8 cellular contexts compared by ENCODE assay signal in genomic region chr19:5951338-5951861, GRCh38. TPM values are rescaled to one million over a fixed set of nuclear protein-coding genes. Genes with fewer than 3 reads are reported as not detected.
A peak's percentile ranks its signal among the peaks of the same experiment; 100 is the strongest.
DNase-seq lines count a peak whose midpoint lies in the region; ATAC-seq lines count a peak whose summit lies in the region.

No MANE protein-coding gene starts in this region.

- H3K27ac ChIP-seq in stomach smooth muscle (ENCODE audit: low read length) = peak overlapping the region; percentile 89

- no peaks in the 10 kb centered on the region for H3K36me3 ChIP-seq in stomach smooth muscle (ENCODE audit: control insufficient read depth in 2 of 2, insufficient read depth in 2 of 2, low read length in 2 of 2)

- H3K9me3 ChIP-seq in stomach smooth muscle (ENCODE audit: control insufficient read depth in 2 of 2, low read length in 2 of 2) = no peaks in the 10 kb centered on the region

- H3K27me3 ChIP-seq in stomach smooth muscle (ENCODE audit: control insufficient read depth in 1 of 2, insufficient read depth in 2 of 2, low read length in 2 of 2) = no peaks in the 10 kb centered on the region

- CTCF ChIA-PET in activated CD4-positive, alpha-beta T cell treated with anti-CD3 and anti-CD28 coated beads for 36 hours (lab: Charles Lee) = interaction anchor here (0.7 to 7.9 kb wide), 5 partner anchors 11 to 71 kb away, joined by 4 to 54 read pairs (median 6); no protein-coding TSS in a partner anchor
- CTCF ChIA-PET in activated CD4-positive, alpha-beta memory T cell treated with anti-CD3 and anti-CD28 coated beads, Interleukin-2, amount 10 ng/mL, durations not matched to agents 7 days and 5 days (lab: Charles Lee) = interaction anchor here (1.9 to 2.1 kb wide), 2 partner anchors 11 to 17 kb away, joined by 5 to 9 read pairs; no protein-coding TSS in a partner anchor

- H3K4me3 ChIP-seq in stomach smooth muscle (ENCODE audit: low read length in 2 of 2) = peak overlapping the region; percentile 14 to 49

- H3K4me3 Mint-ChIP-seq in activated CD4-positive, alpha-beta T cell treated with anti-CD3 and anti-CD28 coated beads for 36 hours = no peak overlapping the region
- H3K4me3 Mint-ChIP-seq in activated CD4-positive, alpha-beta memory T cell treated with anti-CD3 and anti-CD28 coated beads, Interleukin-2, amount 10 ng/mL, durations not matched to agents 7 days and 5 days = no peak overlapping the region

- POLR2A ChIA-PET in activated CD4-positive, alpha-beta T cell treated with anti-CD3 and anti-CD28 coated beads for 36 hours (lab: Charles Lee) = interaction anchor here (0.6 to 1.0 kb wide), 2 partner anchors 30 to 231 kb away, joined by 3 read pairs; partner anchors contain the start of gene CATSPERD
- POLR2A ChIA-PET in activated CD4-positive, alpha-beta memory T cell treated with anti-CD3 and anti-CD28 coated beads, Interleukin-2, amount 10 ng/mL, durations not matched to agents 7 days and 5 days (lab: Charles Lee) = interaction anchor here (1.2 to 4.9 kb wide), 3 partner anchors 11 to 48 kb away, joined by 6 to 25 read pairs (median 13); partner anchors contain the start of genes NDUFA11, RANBP3 and VMAC

- H3K9ac ChIP-seq in stomach smooth muscle (ENCODE audit: low read length in 2 of 2) = peak overlapping the region in 1 of 2 donors; percentile 60

- peaks cover 88% of the 10 kb centered on the region for H3K4me1 Mint-ChIP-seq in activated CD4-positive, alpha-beta T cell treated with anti-CD3 and anti-CD28 coated beads for 36 hours
- H3K4me1 Mint-ChIP-seq in activated CD4-positive, alpha-beta memory T cell treated with anti-CD3 and anti-CD28 coated beads, Interleukin-2, amount 10 ng/mL, durations not matched to agents 7 days and 5 days = peaks cover 83% of the 10 kb centered on the region

- intact Hi-C loops in activated CD4-positive, alpha-beta T cell treated with anti-CD3 and anti-CD28 coated beads for 36 hours (cut with DNase I, micrococcal nuclease) = loop anchor here (5.0 kb wide), 2 partner anchors 44 to 229 kb away; partner anchors contain the start of genes CATSPERD (in 1 of the 2) and LONP1 (in 1 of the 2)

- no peak for DNase-seq in activated CD4-positive, alpha-beta T cell treated with anti-CD3 and anti-CD28 coated beads for 36 hours
- no peak for DNase-seq in activated CD4-positive, alpha-beta T cell treated with anti-CD3 and anti-CD28 coated beads, Interleukin-2, amount 50 U/mL, for 4 hours
- DNase-seq in activated CD4-positive, alpha-beta memory T cell treated with anti-CD3 and anti-CD28 coated beads, Interleukin-2, amount 10 ng/mL, durations not matched to agents 7 days and 5 days = no peak
- DNase-seq in iPS-NIHi7 (ENCODE audit: extremely low spot score) (peak; percentile 68), NCI-H1105 treated with DMSO at 0.1 percent for 48 hours (lab: John Stamatoyannopoulos, UW) (no peak), HUDEP-2 (lab: John Stamatoyannopoulos, UW; ENCODE audit: unreplicated experiment in 76 of 76) (no peak), NCI-H345 (lab: John Stamatoyannopoulos, UW) (no peak)

- H3K27me3 Mint-ChIP-seq in activated CD4-positive, alpha-beta T cell treated with anti-CD3 and anti-CD28 coated beads for 36 hours = no peaks in the 10 kb centered on the region
- no peaks in the 10 kb centered on the region for H3K27me3 Mint-ChIP-seq in activated CD4-positive, alpha-beta memory T cell treated with anti-CD3 and anti-CD28 coated beads, Interleukin-2, amount 10 ng/mL, durations not matched to agents 7 days and 5 days

- H3K9me3 Mint-ChIP-seq in activated CD4-positive, alpha-beta T cell treated with anti-CD3 and anti-CD28 coated beads for 36 hours (ENCODE audit: low read depth) = no peaks in the 10 kb centered on the region
- H3K9me3 Mint-ChIP-seq in activated CD4-positive, alpha-beta memory T cell treated with anti-CD3 and anti-CD28 coated beads, Interleukin-2, amount 10 ng/mL, durations not matched to agents 7 days and 5 days = no peaks in the 10 kb centered on the region

- peaks cover 96% of the 10 kb centered on the region for H3K4me1 ChIP-seq in stomach smooth muscle (ENCODE audit: control insufficient read depth, insufficient read depth, low read length)

- H3K27ac Mint-ChIP-seq in activated CD4-positive, alpha-beta T cell treated with anti-CD3 and anti-CD28 coated beads for 36 hours = peak overlapping the region; percentile 98
- H3K27ac Mint-ChIP-seq in activated CD4-positive, alpha-beta memory T cell treated with anti-CD3 and anti-CD28 coated beads, Interleukin-2, amount 10 ng/mL, durations not matched to agents 7 days and 5 days = peak overlapping the region; percentile 92

- H3K36me3 Mint-ChIP-seq in activated CD4-positive, alpha-beta T cell treated with anti-CD3 and anti-CD28 coated beads for 36 hours (ENCODE audit: low read depth) = peaks cover 36% of the 10 kb centered on the region
- peaks cover 44% of the 10 kb centered on the region for H3K36me3 Mint-ChIP-seq in activated CD4-positive, alpha-beta memory T cell treated with anti-CD3 and anti-CD28 coated beads, Interleukin-2, amount 10 ng/mL, durations not matched to agents 7 days and 5 days (ENCODE audit: low read depth)

- no peak for ATAC-seq in activated CD4-positive, alpha-beta T cell treated with anti-CD3 and anti-CD28 coated beads for 36 hours

RNA-seq across cellular contexts. Expression of gene RANBP3, which starts 26.5 kb away (rescaled TPM):
- 100 to 1,000 TPM in 1 of 2 experiments, 10 to 100 TPM in 1; 85.5 to 103 TPM for total RNA-seq in activated CD4-positive, alpha-beta T cell treated with anti-CD3 and anti-CD28 coated beads for 36 hours
- 10 to 100 TPM; 78.1 to 85.1 TPM for total RNA-seq in activated CD4-positive, alpha-beta memory T cell treated with anti-CD3 and anti-CD28 coated beads, Interleukin-2, amount 10 ng/mL, durations not matched to agents 7 days and 5 days

RNA-seq across cellular contexts. Expression of gene CAPS, which starts 37.3 kb away (rescaled TPM):
- 1 to 10 TPM; 2.2 to 2.7 TPM for total RNA-seq in activated CD4-positive, alpha-beta T cell treated with anti-CD3 and anti-CD28 coated beads for 36 hours
- total RNA-seq in activated CD4-positive, alpha-beta memory T cell treated with anti-CD3 and anti-CD28 coated beads, Interleukin-2, amount 10 ng/mL, durations not matched to agents 7 days and 5 days = 10 to 100 TPM; 11.8 to 12.5 TPM

RNA-seq across cellular contexts. Expression of gene VMAC, which starts 46.7 kb away (rescaled TPM):
- total RNA-seq in activated CD4-positive, alpha-beta T cell treated with anti-CD3 and anti-CD28 coated beads for 36 hours = 1 to 10 TPM; 2.3 to 2.8 TPM
- 1 to 10 TPM; 7.6 to 7.9 TPM for total RNA-seq in activated CD4-positive, alpha-beta memory T cell treated with anti-CD3 and anti-CD28 coated beads, Interleukin-2, amount 10 ng/mL, durations not matched to agents 7 days and 5 days

RNA-seq across cellular contexts. Expression of gene NDUFA11, which starts 47.8 kb away (rescaled TPM):
- total RNA-seq in activated CD4-positive, alpha-beta T cell treated with anti-CD3 and anti-CD28 coated beads for 36 hours = 100 to 1,000 TPM; 175 to 213 TPM
- 100 to 1,000 TPM; 217 to 220 TPM for total RNA-seq in activated CD4-positive, alpha-beta memory T cell treated with anti-CD3 and anti-CD28 coated beads, Interleukin-2, amount 10 ng/mL, durations not matched to agents 7 days and 5 days
